Comparison of ENCODE assay signal across 8 cellular contexts in the genomic region with DNA sequence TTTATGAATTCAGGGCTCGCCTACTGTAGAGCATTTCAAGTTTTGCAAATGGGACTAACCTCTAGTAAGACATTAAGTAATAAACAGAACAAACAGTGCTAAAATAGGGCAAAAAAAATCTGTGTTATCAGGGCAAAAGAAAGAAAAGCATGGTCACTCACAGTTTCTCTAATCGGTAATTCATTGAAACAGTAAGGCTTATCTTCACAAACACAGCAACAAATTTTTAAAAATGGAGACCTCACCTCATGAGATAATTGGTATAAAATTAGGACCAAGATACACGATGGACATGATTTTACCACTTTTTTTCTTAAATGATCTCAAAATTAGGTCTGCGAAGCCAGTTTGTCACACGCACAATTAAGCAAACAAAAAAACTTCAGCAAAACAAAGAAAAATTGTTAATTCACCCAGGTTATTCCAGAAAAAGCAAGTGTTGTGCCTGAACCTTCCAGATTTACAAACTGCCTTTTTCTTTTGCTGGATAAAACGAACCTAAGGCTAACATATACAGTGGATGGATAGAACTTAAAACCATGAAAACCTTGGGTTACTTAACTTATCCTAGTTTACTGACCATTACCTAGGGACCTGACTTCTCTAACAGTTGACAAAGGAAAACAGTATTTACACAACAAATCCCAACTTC. TPM values are rescaled to one million over a fixed set of nuclear protein-coding genes. Genes with fewer than 3 reads are reported as not detected.
DNase-seq lines count a peak whose midpoint lies in the region; ATAC-seq and TF ChIP-seq lines count a peak whose summit lies in the region.

No MANE protein-coding gene starts in this region.

- TF ChIP-seq EP300 in SK-N-SH (IDR thresholded peaks at IDR 0.05; ENCODE audit: borderline replicate concordance in 1 of 2, low read depth in 1 of 2, low read length in 1 of 2): no peak

- peak overlapping the region; percentile 87 for H2AFZ ChIP-seq in SK-N-SH (ENCODE audit: low read depth)

- no peak for TF ChIP-seq RAD21 in SK-N-SH (IDR thresholded peaks at IDR 0.05; ENCODE audit: low read length)

- H3K4me2 ChIP-seq in SK-N-SH: peak overlapping the region; percentile 90

- CTCF ChIA-PET in SK-N-SH (lab: Yijun Ruan, JAX): interaction anchor here (0.7 to 3.0 kb wide), 3 partner anchors 61 to 108 kb away, joined by 3 to 11 read pairs (median 4); no protein-coding TSS in a partner anchor

- POLR2A ChIA-PET in SK-N-SH (lab: Yijun Ruan, JAX): interaction anchor here (0.9 kb wide), 1 partner anchor 28 kb away, joined by 4 read pairs; no protein-coding TSS in a partner anchor
- POLR2A ChIA-PET in activated naive CD8-positive, alpha-beta T cell treated with anti-CD3 and anti-CD28 coated beads, Interleukin-2, amount 10 ng/mL, durations not matched to agents 7 days and 5 days (lab: Charles Lee): interaction anchor here (0.8 to 1.3 kb wide), 12 partner anchors 20 to 109 kb away, joined by 3 to 12 read pairs (median 4); a partner anchor contains a TSS

- intact Hi-C loops in left colon (cut with DNase I, micrococcal nuclease): no loop called here

- H4K20me1 ChIP-seq in SK-N-SH (ENCODE audit: insufficient read depth): no peaks in the 10 kb centered on the region

- no peaks in the 10 kb centered on the region for H3K9me2 ChIP-seq in SK-N-SH

- peak overlapping the region; percentile 85 for H3K9ac ChIP-seq in SK-N-SH

- peaks cover 7 to 19% of the 10 kb centered on the region in 2 experiments; a peak in 3 of 4 replicates for H3K4me1 ChIP-seq in SK-N-SH (ENCODE audit: control insufficient read depth in 1 of 2, insufficient read depth in 2 of 2, low read depth in 1 of 2, low read length in 1 of 2)

- peak overlapping the region; percentile 72 to 90 for H3K27ac ChIP-seq in SK-N-SH (ENCODE audit: low read depth in 2 of 2, low read length in 1 of 2)
- peak overlapping the region; percentile 93 for H3K27ac ChIP-seq in substantia nigra (ENCODE audit: low read depth, low read length, poor library complexity, severe bottlenecking)

- H3K27me3 ChIP-seq in SK-N-SH (ENCODE audit: insufficient read depth) (no peaks in the 10 kb centered on the region), kidney epithelial cell (ENCODE audit: control insufficient read depth, insufficient read depth, low read length) (no peaks in the 10 kb centered on the region)

- no peaks in the 10 kb centered on the region for H3K9me3 ChIP-seq in SK-N-SH

- H3K27me3 Mint-ChIP-seq in activated naive CD8-positive, alpha-beta T cell treated with anti-CD3 and anti-CD28 coated beads, Interleukin-2, amount 10 ng/mL, durations not matched to agents 7 days and 5 days: no peaks in the 10 kb centered on the region

- 48% methylated on average over 6 of the region's 6 CpGs for WGBS in SK-N-SH (ENCODE audit: low lambda C conversion rate)

- peak overlapping the region; percentile 90 for H3K27ac Mint-ChIP-seq in activated naive CD8-positive, alpha-beta T cell treated with anti-CD3 and anti-CD28 coated beads, Interleukin-2, amount 10 ng/mL, durations not matched to agents 7 days and 5 days

- DNase-seq in SK-N-SH: no peak
- no peak for DNase-seq in activated naive CD8-positive, alpha-beta T cell treated with anti-CD3 and anti-CD28 coated beads, Interleukin-2, amount 10 ng/mL, durations not matched to agents 7 days and 5 days
- no peak for DNase-seq in kidney epithelial cell (ENCODE audit: low read depth)
- no peak for DNase-seq in substantia nigra (lab: John Stamatoyannopoulos, UW)
- DNase-seq in left colon: no peak
- DNase-seq in nucleus accumbens (lab: John Stamatoyannopoulos, UW): no peak

- H3K4me3 ChIP-seq in SK-N-SH (ENCODE audit: low read depth in 2 of 2, low read length in 1 of 2) (peak overlapping the region; percentile 81 to 97), kidney epithelial cell (ENCODE audit: low read depth, low read length) (peak overlapping the region; percentile 93)

- H3K9me3 Mint-ChIP-seq in activated naive CD8-positive, alpha-beta T cell treated with anti-CD3 and anti-CD28 coated beads, Interleukin-2, amount 10 ng/mL, durations not matched to agents 7 days and 5 days: no peaks in the 10 kb centered on the region

- H3K79me2 ChIP-seq in SK-N-SH (ENCODE audit: insufficient read depth): peaks cover 59% of the 10 kb centered on the region

- ATAC-seq in SK-N-SH treated with all-trans-retinoic acid at 6 μM for 48 hours (no peak; the same call in 2 of the 3 replicates), GM21423 (IDR thresholded peaks at IDR 0.05; ENCODE audit: unreplicated experiment) (no peak), left colon (no peak)
- ATAC-seq in activated naive CD8-positive, alpha-beta T cell treated with anti-CD3 and anti-CD28 coated beads, Interleukin-2, amount 10 ng/mL, durations not matched to agents 7 days and 5 days (ENCODE audit: low read depth): no peak

- peaks cover 20% of the 10 kb centered on the region for H3F3A ChIP-seq in SK-N-SH (replicated peaks; ENCODE audit: insufficient read depth)

- TF ChIP-seq CTCF in SK-N-SH (IDR thresholded peaks at IDR 0.05) (no peak), kidney epithelial cell (IDR thresholded peaks at IDR 0.05; ENCODE audit: insufficient read depth, low read length, poor library complexity, severe bottlenecking) (no peak)

- H3K4me1 Mint-ChIP-seq in activated naive CD8-positive, alpha-beta T cell treated with anti-CD3 and anti-CD28 coated beads, Interleukin-2, amount 10 ng/mL, durations not matched to agents 7 days and 5 days: peaks cover 63% of the 10 kb centered on the region

- H3K36me3 ChIP-seq in SK-N-SH (replicated peaks in 1 of 2; ENCODE audit: control insufficient read depth in 1 of 2, insufficient read depth in 2 of 2, low read length in 1 of 2) (peaks cover 6 to 15% of the 10 kb centered on the region in 2 experiments), kidney epithelial cell (ENCODE audit: control insufficient read depth, insufficient read depth, low read length) (no peaks in the 10 kb centered on the region)

- peaks cover 47% of the 10 kb centered on the region for H3K36me3 Mint-ChIP-seq in activated naive CD8-positive, alpha-beta T cell treated with anti-CD3 and anti-CD28 coated beads, Interleukin-2, amount 10 ng/mL, durations not matched to agents 7 days and 5 days

- peak overlapping the region; percentile 98 for H3K4me3 Mint-ChIP-seq in activated naive CD8-positive, alpha-beta T cell treated with anti-CD3 and anti-CD28 coated beads, Interleukin-2, amount 10 ng/mL, durations not matched to agents 7 days and 5 days

TF ChIP-seq in SK-N-SH, 30 proteins besides CTCF, POLR2A, EP300 and RAD21:
- TF ChIP-seq ELF1 (IDR thresholded peaks at IDR 0.05) (0 out of 2 replicates have a peak, but pooled peaks have one; percentile 22), FOXJ3 (CRISPR knock-in tag; IDR thresholded peaks at IDR 0.05) (no peak)

TF ChIP-seq in SK-N-SH treated with all-trans-retinoic acid at 6 μM for 48 hours, 23 proteins besides CTCF, POLR2A, EP300 and RAD21:
- no peak for TF ChIP-seq CSDC2 (CRISPR knock-in tag; IDR thresholded peaks at IDR 0.05)
- TF ChIP-seq, protein P1, sequence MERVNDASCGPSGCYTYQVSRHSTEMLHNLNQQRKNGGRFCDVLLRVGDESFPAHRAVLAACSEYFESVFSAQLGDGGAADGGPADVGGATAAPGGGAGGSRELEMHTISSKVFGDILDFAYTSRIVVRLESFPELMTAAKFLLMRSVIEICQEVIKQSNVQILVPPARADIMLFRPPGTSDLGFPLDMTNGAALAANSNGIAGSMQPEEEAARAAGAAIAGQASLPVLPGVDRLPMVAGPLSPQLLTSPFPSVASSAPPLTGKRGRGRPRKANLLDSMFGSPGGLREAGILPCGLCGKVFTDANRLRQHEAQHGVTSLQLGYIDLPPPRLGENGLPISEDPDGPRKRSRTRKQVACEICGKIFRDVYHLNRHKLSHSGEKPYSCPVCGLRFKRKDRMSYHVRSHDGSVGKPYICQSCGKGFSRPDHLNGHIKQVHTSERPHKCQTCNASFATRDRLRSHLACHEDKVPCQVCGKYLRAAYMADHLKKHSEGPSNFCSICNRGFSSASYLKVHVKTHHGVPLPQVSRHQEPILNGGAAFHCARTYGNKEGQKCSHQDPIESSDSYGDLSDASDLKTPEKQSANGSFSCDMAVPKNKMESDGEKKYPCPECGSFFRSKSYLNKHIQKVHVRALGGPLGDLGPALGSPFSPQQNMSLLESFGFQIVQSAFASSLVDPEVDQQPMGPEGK (CRISPR knock-in tag; IDR thresholded peaks at IDR 0.05; ENCODE audit: borderline replicate concordance): no peak
- TF ChIP-seq PPARA (CRISPR knock-in tag; IDR thresholded peaks at IDR 0.05; ENCODE audit: borderline replicate concordance): no peak

RNA-seq across cellular contexts. Expression of a gene that starts 1.4 kb away (rescaled TPM):
- polyA plus RNA-seq in SK-N-SH (2012; rRNA removed): 86.1 and 132 TPM in 2 replicates
- polyA plus RNA-seq in SK-N-SH (2012; cell fraction: cytosol; rRNA removed): 120 and 146 TPM in 2 replicates
- 11.3 and 29.4 TPM in 2 replicates for polyA plus RNA-seq in SK-N-SH (2012; cell fraction: nucleus; rRNA removed)
- total RNA-seq in activated naive CD8-positive, alpha-beta T cell treated with anti-CD3 and anti-CD28 coated beads, Interleukin-2, amount 10 ng/mL, durations not matched to agents 7 days and 5 days: 100 to 1,000 TPM; 490 to 493 TPM
- total RNA-seq in kidney epithelial cell (166 and 168 TPM in 2 replicates), left colon (100 to 1,000 TPM; 105 to 114 TPM)
